20 cellular contexts compared by ENCODE assay signal in genomic region chr2:194424683-194425209, GRCh38.
"Had no signal": no experiment of that assay in that cellular context is flagged by ENCODE, and none has a peak within 500 bp of the region (broad histone marks: within the 10 kb centered on the region; RNA-seq: fewer than 3 reads in every experiment).

No MANE protein-coding gene starts in this region.

- H3K36me3 Mint-ChIP-seq: activated naive CD8-positive, alpha-beta T cell; memory B cell; naive B cell; WTC11 had no signal

- H3K4me1 ChIP-seq: gastrocnemius medialis, psoas muscle, thyroid gland had no signal

- ATAC-seq: activated CD4-positive, alpha-beta T cell treated with anti-CD3 and anti-CD28 coated beads for 36 hours; gastrocnemius medialis; left ventricle myocardium superior; mucosa of descending colon; psoas muscle; right cardiac atrium; WTC11 had no signal

- H3K9me3 Mint-ChIP-seq: endodermal cell; memory B cell; naive B cell; T-helper 2 cell treated with Interferon-gamma antibody and Interleukin-4, amounts not matched to agents 5 μg/mL and 100 μg/mL, for 36 hours; WTC11 had no signal

- H3K4me3 Mint-ChIP-seq: activated CD4-positive, alpha-beta T cell treated with anti-CD3 and anti-CD28 coated beads for 36 hours; activated naive CD8-positive, alpha-beta T cell; endodermal cell; memory B cell; naive B cell; T-helper 2 cell treated with Interferon-gamma antibody and Interleukin-4, amounts not matched to agents 5 μg/mL and 100 μg/mL, for 36 hours; WTC11 had no signal

- H3K36me3 ChIP-seq: gastrocnemius medialis, ovary, thyroid gland had no signal

- H3K27me3 Mint-ChIP-seq: activated CD4-positive, alpha-beta T cell treated with anti-CD3 and anti-CD28 coated beads for 36 hours; activated naive CD8-positive, alpha-beta T cell; memory B cell; naive B cell had no signal

- DNase-seq: activated CD4-positive, alpha-beta T cell treated with anti-CD3 and anti-CD28 coated beads for 36 hours; activated CD4-positive, alpha-beta T cell treated with anti-CD3 and anti-CD28 coated beads, Interleukin-2, amount 50 U/mL, for 48 hours; activated gamma-delta T cell treated with Interleukin-2 at 50 U/mL for 16 hours; amniotic stem cell; endodermal cell; gastrocnemius medialis; kidney glomerular epithelial cell; left ventricle myocardium superior; mucosa of descending colon; naive B cell; ovary; psoas muscle; right cardiac atrium; stimulated activated CD4-positive, alpha-beta T cell treated with anti-CD3 and anti-CD28 coated beads, Interleukin-2, amount 100 ng/mL, for 24 hours; stimulated activated naive CD4-positive, alpha-beta T cell treated with Interleukin-2 at 50 U/mL for 16 hours; thyroid gland had no signal

- H3K9me3 ChIP-seq: gastrocnemius medialis, mucosa of descending colon, ovary, psoas muscle, thyroid gland had no signal

- H3K4me1 Mint-ChIP-seq: activated CD4-positive, alpha-beta T cell treated with anti-CD3 and anti-CD28 coated beads for 36 hours; endodermal cell; memory B cell; naive B cell; WTC11 had no signal

- H3K27ac ChIP-seq: gastrocnemius medialis, ovary, psoas muscle, thyroid gland had no signal

- H3K4me3 ChIP-seq: gastrocnemius medialis, mucosa of descending colon, ovary, psoas muscle, thyroid gland had no signal

- H3K27me3 ChIP-seq: gastrocnemius medialis, ovary, thyroid gland had no signal

- H3K27ac Mint-ChIP-seq: activated CD4-positive, alpha-beta T cell treated with anti-CD3 and anti-CD28 coated beads for 36 hours; activated naive CD8-positive, alpha-beta T cell; endodermal cell; memory B cell; naive B cell; T-helper 2 cell treated with Interferon-gamma antibody and Interleukin-4, amounts not matched to agents 5 μg/mL and 100 μg/mL, for 36 hours; WTC11 had no signal
